8 cellular contexts compared by ENCODE assay signal in the genomic region with DNA sequence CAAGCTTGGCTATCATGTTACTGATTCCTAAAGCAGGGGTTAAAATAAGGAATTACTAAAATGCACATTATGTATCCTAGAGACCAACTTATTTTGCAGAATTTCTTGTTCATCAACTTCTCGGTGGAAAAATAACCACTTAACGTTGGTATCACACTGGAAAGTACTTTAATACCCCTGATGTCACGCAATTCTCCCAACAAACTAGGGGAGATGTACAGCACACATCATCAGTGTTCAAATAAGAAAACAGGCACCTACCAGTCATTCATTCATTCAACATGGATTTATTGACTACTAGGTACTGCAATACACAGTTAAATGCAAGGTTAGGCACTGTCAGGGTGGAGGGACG. TPM values are rescaled to one million over a fixed set of nuclear protein-coding genes. Genes with fewer than 3 reads are reported as not detected.
DNase-seq lines count a peak whose midpoint lies in the region; ATAC-seq and TF ChIP-seq lines count a peak whose summit lies in the region.

No MANE protein-coding gene starts in this region.

- H3K4me1 ChIP-seq in NT2/D1 (ENCODE audit: insufficient read depth, insufficient read length), result no peaks in the 10 kb centered on the region
- peaks cover 6% of the 10 kb centered on the region for H3K4me1 ChIP-seq in endodermal cell (ENCODE audit: control insufficient read depth, insufficient read depth, low read length)
- H3K4me1 ChIP-seq in neuron (ENCODE audit: insufficient read depth, low read length), result peaks cover 7% of the 10 kb centered on the region

- peak overlapping the region; percentile 96 for H3K9ac ChIP-seq in NT2/D1 (ENCODE audit: insufficient read length, low read depth)
- H3K9ac ChIP-seq in endodermal cell (ENCODE audit: extremely low read depth, low read length, poor library complexity, severe bottlenecking), result peak overlapping the region; percentile 77

- no peaks in the 10 kb centered on the region for H3K27me3 ChIP-seq in NT2/D1 (ENCODE audit: insufficient read depth, insufficient read length)
- no peaks in the 10 kb centered on the region for H3K27me3 ChIP-seq in endodermal cell (ENCODE audit: control insufficient read depth, insufficient read depth, low read length, poor library complexity, severe bottlenecking)
- H3K27me3 ChIP-seq in neuron (ENCODE audit: insufficient read depth, low read length), result no peaks in the 10 kb centered on the region

- WGBS in endodermal cell (ENCODE audit: insufficient coverage in 1 of 2, insufficient read length in 1 of 2), 2 experiments, result 30 to 49% methylated on average over 4 of the region's 4 CpGs

- H3K36me3 ChIP-seq in NT2/D1 (ENCODE audit: insufficient read depth, insufficient read length, low read length), result peaks cover 47% of the 10 kb centered on the region
- peaks cover 46% of the 10 kb centered on the region for H3K36me3 ChIP-seq in endodermal cell (ENCODE audit: control insufficient read depth, insufficient read depth, low read length)
- H3K36me3 ChIP-seq in neuron (ENCODE audit: insufficient read depth, low read length), result peaks cover 34% of the 10 kb centered on the region

- H3K4me3 ChIP-seq in NT2/D1 (ENCODE audit: insufficient read length, low read depth), result peak overlapping the region; percentile 67
- peak overlapping the region; percentile 99 for H3K4me3 ChIP-seq in endodermal cell (ENCODE audit: low read length)
- H3K4me3 ChIP-seq in neuron (ENCODE audit: low read length), result peak overlapping the region; percentile 63

- H3K9me3 ChIP-seq in NT2/D1 (ENCODE audit: insufficient read depth, low read length), result no peaks in the 10 kb centered on the region
- H3K9me3 ChIP-seq in endodermal cell (ENCODE audit: control insufficient read depth, low read length), result no peaks in the 10 kb centered on the region
- no peaks in the 10 kb centered on the region for H3K9me3 ChIP-seq in neuron (ENCODE audit: low read length)

- H3K27ac ChIP-seq in C4-2B, result peak overlapping the region; percentile 70
- no peak overlapping the region for H3K27ac ChIP-seq in endodermal cell (ENCODE audit: low read depth, low read length)

- H3K27ac Mint-ChIP-seq in endodermal cell, result peak overlapping the region; percentile 79

- H3K36me3 Mint-ChIP-seq in endodermal cell (ENCODE audit: low read depth), result peaks cover 42% of the 10 kb centered on the region

- peak overlapping the region; percentile 89 for H3K4me3 Mint-ChIP-seq in endodermal cell

- H3K4me1 Mint-ChIP-seq in endodermal cell, result peaks cover 8% of the 10 kb centered on the region

- no peaks in the 10 kb centered on the region for H3K27me3 Mint-ChIP-seq in endodermal cell (ENCODE audit: insufficient read depth)

- TF ChIP-seq CTCF in C4-2B (conservative IDR thresholded peaks at IDR 0.05) (no peak), endodermal cell (conservative IDR thresholded peaks at IDR 0.05) (no peak)

- H3K9me3 Mint-ChIP-seq in endodermal cell, result no peaks in the 10 kb centered on the region

- H2AFZ ChIP-seq in neuron (ENCODE audit: low read depth, low read length), result peak overlapping the region; percentile 33

- ATAC-seq in HG03520 (IDR thresholded peaks at IDR 0.05; ENCODE audit: unreplicated experiment), result no peak
- ATAC-seq in HG03571 (IDR thresholded peaks at IDR 0.05; ENCODE audit: unreplicated experiment), result no peak

- no peak for DNase-seq in NT2/D1 (ENCODE audit: low read depth, low spot score)
- no peak for DNase-seq in endodermal cell
- DNase-seq in HuH-7.5 (ENCODE audit: low spot score), result no peak
- no peak for DNase-seq in activated CD4-positive, alpha-beta T cell treated with anti-CD3 and anti-CD28 coated beads, Interleukin-2, amount 50 U/mL, for 1 hour

RNA-seq across cellular contexts. Expression of a gene that starts 0.6 kb away (rescaled TPM):
- 10 to 100 TPM; 37.0 to 42.5 TPM for total RNA-seq in endodermal cell
- polyA plus RNA-seq in endodermal cell (2013, experiment 1 of 2), result 19.0 TPM
- polyA plus RNA-seq in endodermal cell (2013, experiment 2 of 2), result 21.8 TPM

RNA-seq across cellular contexts. Expression of a gene that starts 30.5 kb away (rescaled TPM):
- under 1 TPM; 0.13 to 0.20 TPM for total RNA-seq in endodermal cell
- 0.18 TPM for polyA plus RNA-seq in endodermal cell (2013, experiment 1 of 2)
- polyA plus RNA-seq in endodermal cell (2013, experiment 2 of 2), result 0.08 TPM

RNA-seq across cellular contexts. Expression of a gene that starts 50.1 kb away (rescaled TPM):
- total RNA-seq in endodermal cell, result not detected
- not detected for polyA plus RNA-seq in endodermal cell (2013, experiment 1 of 2)
- polyA plus RNA-seq in endodermal cell (2013, experiment 2 of 2), result not detected

RNA-seq across cellular contexts. Expression of a gene that starts 56.6 kb away (rescaled TPM):
- total RNA-seq in endodermal cell, result under 1 TPM in 1 of 2 donors, not detected in 1; 0.57 TPM
- polyA plus RNA-seq in endodermal cell (2013, experiment 1 of 2), result 0.28 TPM
- polyA plus RNA-seq in endodermal cell (2013, experiment 2 of 2), result 0.12 TPM
